Comparison of ENCODE assay signal across 22 cellular contexts in genomic region chr10:25048463-25048862, GRCh38. TPM values are rescaled to one million over a fixed set of nuclear protein-coding genes. Genes with fewer than 3 reads are reported as not detected.
"Had no signal": no experiment of that assay in that cellular context is flagged by ENCODE, and none has a peak within 500 bp of the region (broad histone marks: within the 10 kb centered on the region; RNA-seq: fewer than 3 reads in every experiment).

No MANE protein-coding gene starts in this region.

- H3K9ac ChIP-seq: neural progenitor cell, parathyroid adenoma had no signal

- ATAC-seq: activated CD8-positive, alpha-beta T cell treated with anti-CD3 and anti-CD28 coated beads, Interleukin-2, amount 10 ng/mL, durations not matched to agents 7 days and 5 days had no signal

- H3K9me3 ChIP-seq: heart left ventricle, upper lobe of left lung had no signal

- H3K4me1 ChIP-seq: neural progenitor cell, parathyroid adenoma had no signal

- H3K4me2 ChIP-seq: neural progenitor cell had no signal

- DNase-seq: activated CD4-positive, alpha-beta T cell treated with anti-CD3 and anti-CD28 coated beads, Interleukin-2, amount 10 ng/mL, durations not matched to agents 24 days and 14 days; activated CD4-positive, CD25-positive, alpha-beta regulatory T cell; activated CD8-positive, alpha-beta memory T cell treated with anti-CD3 and anti-CD28 coated beads, Interleukin-2, amount 50 U/mL, for 4 hours; activated CD8-positive, alpha-beta T cell treated with anti-CD3 and anti-CD28 coated beads, Interleukin-2, amount 10 ng/mL, durations not matched to agents 7 days and 5 days; activated effector memory CD4-positive, alpha-beta T cell treated with anti-CD3 and anti-CD28 coated beads, Interleukin-2, amount 50 U/mL, for 16 hours; activated T-cell treated with anti-CD3 and anti-CD28 coated beads, Interleukin-2, amount 50 U/mL, for 48 hours; amniotic stem cell; effector memory CD4-positive, alpha-beta T cell; naive B cell; stimulated activated CD4-positive, alpha-beta T cell treated with anti-CD3 and anti-CD28 coated beads, Interleukin-4, amount 100 ng/mL, for 4 hours; stimulated activated CD8-positive, alpha-beta memory T cell treated with anti-CD3 and anti-CD28 coated beads, Interleukin-4, amount 100 ng/mL, for 48 hours; stimulated activated naive CD4-positive, alpha-beta T cell treated with Interleukin-2 at 50 U/mL for 16 hours; T-helper 2 cell; upper lobe of left lung had no signal

- H3K27me3 ChIP-seq: heart left ventricle, neural progenitor cell, upper lobe of left lung had no signal

- H3K27ac ChIP-seq: neural progenitor cell, parathyroid adenoma, upper lobe of left lung had no signal

- FAIRE-seq: frontal cortex, islet of Langerhans, TTC549 had no signal

- H2AFZ ChIP-seq: neural progenitor cell, parathyroid adenoma had no signal

- H3K79me2 ChIP-seq: parathyroid adenoma had no signal

- H3K36me3 ChIP-seq: heart left ventricle, neural progenitor cell, upper lobe of left lung had no signal

- H3K4me3 ChIP-seq: heart left ventricle, neural progenitor cell, skin epidermis, upper lobe of left lung had no signal

RNA-seq across cellular contexts. Expression of gene ENKUR, which starts 32.5 kb away (rescaled TPM):
- total RNA-seq: activated CD4-positive, alpha-beta T cell treated with anti-CD3 and anti-CD28 coated beads, Interleukin-2, amount 10 ng/mL, durations not matched to agents 24 days and 14 days; activated CD8-positive, alpha-beta T cell treated with anti-CD3 and anti-CD28 coated beads, Interleukin-2, amount 10 ng/mL, durations not matched to agents 7 days and 5 days; mesenteric fat pad had no signal
